ENCODE assay signal across 25 cellular contexts in genomic region chr9:18788256-18788655, GRCh38.
"Had no signal": no experiment of that assay in that cellular context is flagged by ENCODE, and none has a peak within 500 bp of the region (broad histone marks: within the 10 kb centered on the region; RNA-seq: fewer than 3 reads in every experiment).

No MANE protein-coding gene starts in this region.

- H3K27ac ChIP-seq: left lung, pancreas, psoas muscle, suprapubic skin, WERI-Rb-1 had no signal

- DNase-seq: activated CD4-positive, alpha-beta T cell treated with anti-CD3 and anti-CD28 coated beads, Interleukin-2, amount 10 ng/mL, durations not matched to agents 7 days and 5 days; activated CD4-positive, CD25-positive, alpha-beta regulatory T cell treated with anti-CD3 and anti-CD28 coated beads, Interleukin-2, amount 50 U/mL, for 72 hours; activated CD8-positive, alpha-beta memory T cell treated with anti-CD3 and anti-CD28 coated beads, Interleukin-2, amount 10 ng/mL, durations not matched to agents 7 days and 5 days; activated CD8-positive, alpha-beta T cell treated with anti-CD3 and anti-CD28 coated beads for 36 hours; activated gamma-delta T cell; activated naive CD4-positive, alpha-beta T cell treated with anti-CD3 and anti-CD28 coated beads, Interleukin-2, amount 50 U/mL, for 16 hours; activated naive CD8-positive, alpha-beta T cell treated with anti-CD3 and anti-CD28 coated beads, Interleukin-2, amount 50 U/mL, for 24 hours; activated T-cell treated with anti-CD3 and anti-CD28 coated beads for 4 hours; anterior cingulate cortex; caudate nucleus; dermis blood vessel endothelial cell; effector memory CD4-positive, alpha-beta T cell; immature natural killer cell; left lung; mammary epithelial cell; midbrain; natural killer cell; pancreas; psoas muscle; stimulated activated CD4-positive, alpha-beta T cell treated with anti-CD3 and anti-CD28 coated beads, Interleukin-1b, Interleukin-23, amount 100 ng/mL, for 48 hours; T-helper 1 cell; WERI-Rb-1 had no signal

- H3K9me3 ChIP-seq: left lung, pancreas, psoas muscle, right atrium auricular region, suprapubic skin, tibial nerve had no signal

- H3K27me3 ChIP-seq: left lung, pancreas, right atrium auricular region, suprapubic skin, tibial nerve had no signal

- ATAC-seq: activated CD8-positive, alpha-beta memory T cell treated with anti-CD3 and anti-CD28 coated beads, Interleukin-2, amount 10 ng/mL, durations not matched to agents 7 days and 5 days; activated CD8-positive, alpha-beta T cell treated with anti-CD3 and anti-CD28 coated beads for 36 hours; activated naive CD8-positive, alpha-beta T cell treated with anti-CD3 and anti-CD28 coated beads, Interleukin-2, amount 50 U/mL, for 24 hours; left lung; natural killer cell; pancreas; psoas muscle had no signal

- H3K36me3 ChIP-seq: left lung, pancreas, right atrium auricular region, suprapubic skin, tibial nerve, WERI-Rb-1 had no signal

- H3K4me3 ChIP-seq: left lung, pancreas, psoas muscle, right atrium auricular region, suprapubic skin, tibial nerve had no signal

- H3K4me1 ChIP-seq: pancreas, psoas muscle had no signal
